Comparison of ENCODE assay signal across 8 cellular contexts in genomic region chr19:54189668-54190502, GRCh38. TPM values are rescaled to one million over a fixed set of nuclear protein-coding genes. Genes with fewer than 3 reads are reported as not detected.
DNase-seq lines count a peak whose midpoint lies in the region; ATAC-seq and TF ChIP-seq lines count a peak whose summit lies in the region.

No MANE protein-coding gene starts in this region.

- H3K27ac ChIP-seq in heart right ventricle = peak overlapping the region; percentile 92 to 100 (median 96)

- intact Hi-C loops in heart right ventricle (cut with DNase I) = no loop called here

- TF ChIP-seq CTCF in heart right ventricle (IDR thresholded peaks at IDR 0.05) (no peak), type B pancreatic cell (conservative IDR thresholded peaks at IDR 0.05) (no peak)

- peaks cover 8% of the 10 kb centered on the region for H3K36me3 Mint-ChIP-seq in type B pancreatic cell

- no peaks in the 10 kb centered on the region for H3K27me3 Mint-ChIP-seq in type B pancreatic cell

- H3K36me3 ChIP-seq in heart right ventricle = peaks cover 0 to 45% (median 8%) of the 10 kb centered on the region in 9 donors

- peak overlapping the region; percentile 100 for H3K27ac Mint-ChIP-seq in type B pancreatic cell

- H3K9me3 Mint-ChIP-seq in type B pancreatic cell = no peaks in the 10 kb centered on the region

- DNase-seq in NCI-H146 treated with DMSO at 0.1 percent for 48 hours (lab: John Stamatoyannopoulos, UW; ENCODE audit: unreplicated experiment) (peak; percentile 100), T-helper 1 cell (peak; percentile 99 to 100 (median 100)), amniotic stem cell (lab: John Stamatoyannopoulos, UW) (peak; percentile 100), heart right ventricle (peak; percentile 100), pons (ENCODE audit: low spot score) (peak; percentile 100), type B pancreatic cell (ENCODE audit: extremely low spot score, unreplicated experiment) (peak; percentile 99)

- H3K4me3 Mint-ChIP-seq in type B pancreatic cell = peak overlapping the region; percentile 97

- peak; percentile 73 for TF ChIP-seq POLR2A in GM15510 (IDR thresholded peaks at IDR 0.05; ENCODE audit: borderline replicate concordance, extremely low read depth, insufficient read length)

- no peaks in the 10 kb centered on the region for H3K9me3 ChIP-seq in heart right ventricle

- peaks cover 10 to 30% (median 22%) of the 10 kb centered on the region in 9 donors for H3K4me1 ChIP-seq in heart right ventricle

- 0 to 1% methylated on average over 71 of the region's 71 CpGs for WGBS in heart right ventricle, 2 donors

- no peaks in the 10 kb centered on the region for H3K27me3 ChIP-seq in heart right ventricle

- H3K4me1 Mint-ChIP-seq in type B pancreatic cell (ENCODE audit: unreplicated experiment) = peaks cover 7% of the 10 kb centered on the region

- H3K4me3 ChIP-seq in heart right ventricle = peak overlapping the region; percentile 77 to 95 (median 86)

- ATAC-seq in HG02884 (IDR thresholded peaks at IDR 0.05; ENCODE audit: unreplicated experiment) (peak; percentile 47), heart right ventricle (peak; percentile 74 to 90 (median 82))

RNA-seq across cellular contexts. Expression of gene MBOAT7, which starts 0.5 kb away (rescaled TPM):
- total RNA-seq in heart right ventricle = 10 to 100 TPM; 12.3 to 29.4 (median 15.5) TPM
- polyA plus RNA-seq in heart right ventricle = 10 to 100 TPM in 1 of 2 donors, 1 to 10 TPM in 1; 7.7 to 17.0 TPM
- 73.3 and 86.7 TPM in 2 replicates for total RNA-seq in type B pancreatic cell (ENCODE audit: low replicate concordance)

RNA-seq across cellular contexts. Expression of gene TSEN34, which starts 1.2 kb away (rescaled TPM):
- total RNA-seq in heart right ventricle (10 to 100 TPM; 12.1 to 24.0 (median 19.3) TPM), type B pancreatic cell (ENCODE audit: low replicate concordance) (39.3 and 41.9 TPM in 2 replicates)
- 10 to 100 TPM in 1 of 2 donors, 1 to 10 TPM in 1; 5.6 to 38.0 TPM for polyA plus RNA-seq in heart right ventricle

RNA-seq across cellular contexts. Expression of gene RPS9, which starts 10.8 kb away (rescaled TPM):
- total RNA-seq in heart right ventricle (100 to 1,000 TPM; 550 to 734 (median 603) TPM), type B pancreatic cell (ENCODE audit: low replicate concordance) (1,437 and 1,455 TPM in 2 replicates)
- polyA plus RNA-seq in heart right ventricle = 1,000 to 10,000 TPM; 1,335 to 2,571 TPM

RNA-seq across cellular contexts. Expression of gene TMC4, which starts 16.9 kb away (rescaled TPM):
- total RNA-seq in heart right ventricle (1 to 10 TPM in 9 of 10 donors, under 1 TPM in 1; 0.59 to 5.5 (median 2.1) TPM), type B pancreatic cell (ENCODE audit: low replicate concordance) (24.2 and 42.1 TPM in 2 replicates)
- polyA plus RNA-seq in heart right ventricle = 10 to 100 TPM in 1 of 2 donors, 1 to 10 TPM in 1; 1.6 to 11.6 TPM

RNA-seq across cellular contexts. Expression of gene LENG1, which starts 30.4 kb away (rescaled TPM):
- 1 to 10 TPM; 5.4 to 8.4 (median 6.9) TPM for total RNA-seq in heart right ventricle
- 10 to 100 TPM; 14.6 to 16.9 TPM for polyA plus RNA-seq in heart right ventricle
- 6.6 and 7.5 TPM in 2 replicates for total RNA-seq in type B pancreatic cell (ENCODE audit: low replicate concordance)

Comparison
In these comparisons a context has a peak if more than half of its experiments do, and no peak if none do; other contexts are left out.
1. Peak in every context shown above with its lines: DNase-seq, ATAC-seq, H3K4me3 ChIP-seq and H3K27ac ChIP-seq.